26 cellular contexts compared by ENCODE assay signal in genomic region chr11:71202966-71203365, GRCh38. TPM values are rescaled to one million over a fixed set of nuclear protein-coding genes. Genes with fewer than 3 reads are reported as not detected.
"Had no signal": no experiment of that assay in that cellular context is flagged by ENCODE, and none has a peak within 500 bp of the region (broad histone marks: within the 10 kb centered on the region; RNA-seq: fewer than 3 reads in every experiment).

No MANE protein-coding gene starts in this region.

- DNase-seq: dermis blood vessel endothelial cell; effector memory CD4-positive, alpha-beta T cell; erythroblast; hypothalamus; immature natural killer cell; islet precursor cell; mesendoderm; midbrain; naive thymus-derived CD4-positive, alpha-beta T cell; nucleus accumbens; ovary; stimulated activated CD4-positive, alpha-beta T cell treated with anti-CD3 and anti-CD28 coated beads, Interleukin-4, amount 100 ng/mL, for 4 hours; stimulated activated naive CD8-positive, alpha-beta T cell treated with anti-CD3 and anti-CD28 coated beads, Interleukin-15, Interleukin-2, amounts not matched to agents 100 U/mL and 50 U/mL, for 24 hours; substantia nigra; testis; tibial artery; upper lobe of left lung had no signal

- H3K27me3 ChIP-seq: neural progenitor cell, ovary, testis, upper lobe of left lung had no signal

- H3K36me3 Mint-ChIP-seq: immature natural killer cell; naive thymus-derived CD4-positive, alpha-beta T cell; neural progenitor cell; stimulated activated memory B cell treated with anti-CD40 and anti-IgM and Interleukin-4, amounts not matched to agents 10 μg/mL and 1 μg/mL and 100 μg/mL, for 72 hours had no signal

- H3K36me3 ChIP-seq: neural progenitor cell, ovary, tibial artery, upper lobe of left lung had no signal

- H3K4me3 Mint-ChIP-seq: central memory CD8-positive, alpha-beta T cell; immature natural killer cell; naive thymus-derived CD4-positive, alpha-beta T cell; nephron; stimulated activated memory B cell treated with anti-CD40 and anti-IgM and Interleukin-4, amounts not matched to agents 10 μg/mL and 1 μg/mL and 100 μg/mL, for 72 hours had no signal

- H3K4me2 ChIP-seq: neural progenitor cell had no signal

- H3K9me3 ChIP-seq: ovary, testis, tibial artery, upper lobe of left lung had no signal

- H3K9ac ChIP-seq: neural progenitor cell had no signal

- ATAC-seq: naive thymus-derived CD4-positive, alpha-beta T cell; sciatic nerve; stimulated activated memory B cell treated with anti-CD40 and anti-IgM and Interleukin-4, amounts not matched to agents 10 μg/mL and 1 μg/mL and 100 μg/mL, for 72 hours; stimulated activated naive CD8-positive, alpha-beta T cell treated with anti-CD3 and anti-CD28 coated beads, Interleukin-15, Interleukin-2, amounts not matched to agents 100 U/mL and 50 U/mL, for 24 hours had no signal

- H2AFZ ChIP-seq: neural progenitor cell had no signal

- H3K27ac Mint-ChIP-seq: immature natural killer cell; naive thymus-derived CD4-positive, alpha-beta T cell; nephron; neural progenitor cell; stimulated activated memory B cell treated with anti-CD40 and anti-IgM and Interleukin-4, amounts not matched to agents 10 μg/mL and 1 μg/mL and 100 μg/mL, for 72 hours had no signal

- H3K4me1 ChIP-seq: testis, tibial artery had no signal

- H3K27ac ChIP-seq: coronary artery, neural progenitor cell, ovary, testis, tibial artery, upper lobe of left lung had no signal

- H3K9me3 Mint-ChIP-seq: central memory CD8-positive, alpha-beta T cell; immature natural killer cell; naive thymus-derived CD4-positive, alpha-beta T cell; nephron; stimulated activated memory B cell treated with anti-CD40 and anti-IgM and Interleukin-4, amounts not matched to agents 10 μg/mL and 1 μg/mL and 100 μg/mL, for 72 hours had no signal

- H3K4me1 Mint-ChIP-seq: central memory CD8-positive, alpha-beta T cell; immature natural killer cell; naive thymus-derived CD4-positive, alpha-beta T cell had no signal

- FAIRE-seq: endometrium, frontal cortex, urothelium cell line had no signal

- H3K4me3 ChIP-seq: coronary artery, neural progenitor cell, ovary, testis, tibial artery, upper lobe of left lung had no signal

RNA-seq across cellular contexts. Expression of gene SHANK2, which starts 49.4 kb away (rescaled TPM):
- polyA plus RNA-seq: immature natural killer cell; naive thymus-derived CD4-positive, alpha-beta T cell had no signal
